In the genomic region with DNA sequence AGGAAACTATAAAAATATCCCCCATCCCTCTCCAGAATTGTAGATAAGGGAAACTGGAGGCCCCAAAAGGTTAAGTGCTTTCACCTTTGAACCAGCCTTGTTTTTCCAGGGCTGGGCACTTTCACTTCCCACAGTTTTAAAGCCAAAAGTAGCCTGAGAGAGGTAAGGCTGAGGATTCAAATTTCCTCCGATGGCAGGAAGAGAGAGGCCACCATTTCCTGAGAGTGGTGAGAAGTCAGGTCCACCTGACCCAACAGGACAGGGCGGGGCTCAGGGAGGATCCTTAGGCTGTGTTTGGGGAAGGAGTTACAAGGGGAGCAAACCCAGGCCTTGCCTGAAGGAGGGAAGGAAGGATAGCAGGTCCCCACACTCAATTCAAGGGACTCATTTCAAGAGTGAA, we compare ENCODE assay signal across 28 cellular contexts. TPM values are rescaled to one million over a fixed set of nuclear protein-coding genes. Genes with fewer than 3 reads are reported as not detected.
DNase-seq lines count a peak whose midpoint lies in the region; ATAC-seq and TF ChIP-seq lines count a peak whose summit lies in the region.
"Had no signal": no experiment of that assay in that cellular context is flagged by ENCODE, and none has a peak within 500 bp of the region (broad histone marks: within the 10 kb centered on the region; RNA-seq: fewer than 3 reads in every experiment).

No MANE protein-coding gene starts in this region.

- H3K4me3 Mint-ChIP-seq in activated CD4-positive, alpha-beta T cell treated with anti-CD3 and anti-CD28 coated beads, Interleukin-2, amount 10 ng/mL, durations not matched to agents 24 days and 14 days, result no peak overlapping the region
- H3K4me3 Mint-ChIP-seq in activated B cell treated with CpG ODN at 0.5 μM for 24 hours, result no peak overlapping the region
- H3K4me3 Mint-ChIP-seq: HFFc6; stimulated activated naive CD8-positive, alpha-beta T cell treated with anti-CD3 and anti-CD28 coated beads, Interleukin-15, amount 100 ng/mL, for 72 hours; WTC11 had no signal

- H3K4me2 ChIP-seq in IMR-90 (ENCODE audit: low read depth, low read length), result no peak overlapping the region
- H3K4me2 ChIP-seq: KMS-11 had no signal

- H3K9ac ChIP-seq in IMR-90 (ENCODE audit: low read depth, low read length), result no peak overlapping the region
- H3K9ac ChIP-seq: KMS-11 had no signal

- H4K5ac ChIP-seq in IMR-90 (ENCODE audit: low read depth, low read length), result no peak overlapping the region

- H3K36me3 Mint-ChIP-seq in activated CD4-positive, alpha-beta T cell treated with anti-CD3 and anti-CD28 coated beads, Interleukin-2, amount 10 ng/mL, durations not matched to agents 24 days and 14 days (ENCODE audit: low read depth), result no peaks in the 10 kb centered on the region
- no peaks in the 10 kb centered on the region for H3K36me3 Mint-ChIP-seq in activated B cell treated with CpG ODN at 0.5 μM for 24 hours (ENCODE audit: low read depth)
- H3K36me3 Mint-ChIP-seq: WTC11 had no signal

- no peak for ATAC-seq in IMR-90 (ENCODE audit: low read depth)
- ATAC-seq in activated B cell treated with CpG ODN at 0.5 μM for 24 hours (ENCODE audit: low read depth), result no peak
- ATAC-seq in HG03139 (IDR thresholded peaks at IDR 0.05; ENCODE audit: unreplicated experiment), result no peak
- ATAC-seq: stimulated activated naive CD8-positive, alpha-beta T cell treated with anti-CD3 and anti-CD28 coated beads, Interleukin-15, amount 100 ng/mL, for 72 hours; WTC11 had no signal

- no peak overlapping the region for H4K91ac ChIP-seq in IMR-90 (ENCODE audit: insufficient read depth, low read depth, low read length)

- H3K27ac Mint-ChIP-seq in activated CD4-positive, alpha-beta T cell treated with anti-CD3 and anti-CD28 coated beads, Interleukin-2, amount 10 ng/mL, durations not matched to agents 24 days and 14 days, result peak overlapping the region; percentile 49
- H3K27ac Mint-ChIP-seq in activated B cell treated with CpG ODN at 0.5 μM for 24 hours, result peak overlapping the region; percentile 35
- H3K27ac Mint-ChIP-seq: activated T-helper 2 cell treated with anti-CD3 and anti-CD28 coated beads, Interferon-gamma antibody, Interleukin-2, Interleukin-4, amounts not matched to agents 10 μg/mL and 5 μg/mL and 100 μg/mL, durations not matched to agents 14 hours and 24 hours and 36 hours; HFFc6; WTC11 had no signal

- no peak overlapping the region for H2BK20ac ChIP-seq in IMR-90 (ENCODE audit: low read depth, low read length)

- POLR2A ChIA-PET in IMR-90 (lab: Charles Lee; ENCODE audit: unreplicated experiment) (no interaction called here), activated B cell treated with CpG ODN at 0.5 μM for 24 hours (lab: Charles Lee) (interaction anchor here (0.8 kb wide), 1 partner anchor 68 kb away, joined by 3 read pairs; no protein-coding TSS in a partner anchor), GM10248 (lab: Yijun Ruan, JAX) (no interaction called here)

- no peak overlapping the region for H3K4me3 ChIP-seq in IMR-90 (ENCODE audit: insufficient read depth, low read depth, low read length)
- H3K4me3 ChIP-seq: adrenal gland, SJSA1, tibial nerve had no signal

- H3K9me3 Mint-ChIP-seq in activated CD4-positive, alpha-beta T cell treated with anti-CD3 and anti-CD28 coated beads, Interleukin-2, amount 10 ng/mL, durations not matched to agents 24 days and 14 days, result no peaks in the 10 kb centered on the region
- no peaks in the 10 kb centered on the region for H3K9me3 Mint-ChIP-seq in activated B cell treated with CpG ODN at 0.5 μM for 24 hours
- H3K9me3 Mint-ChIP-seq: activated T-helper 2 cell treated with anti-CD3 and anti-CD28 coated beads, Interferon-gamma antibody, Interleukin-2, Interleukin-4, amounts not matched to agents 10 μg/mL and 5 μg/mL and 100 μg/mL, durations not matched to agents 14 hours and 24 hours and 36 hours; HFFc6; stimulated activated naive CD8-positive, alpha-beta T cell treated with anti-CD3 and anti-CD28 coated beads, Interleukin-15, amount 100 ng/mL, for 72 hours; WTC11 had no signal

- H3K23ac ChIP-seq in IMR-90 (ENCODE audit: low read depth, low read length), result no peak overlapping the region

- no TSS peak for BruUV-seq in IMR-90 (replicated peaks; lab: Mats Ljungman, UMichigan)

- peaks cover 5% of the 10 kb centered on the region; the same call in 1 of the 2 replicates for H3K27me3 ChIP-seq in IMR-90 (ENCODE audit: control insufficient read depth, insufficient read depth, low read length)
- H3K27me3 ChIP-seq: adrenal gland, brain microvascular endothelial cell, SJSA1, tibial nerve had no signal

- no peaks in the 10 kb centered on the region for H3K36me3 ChIP-seq in IMR-90 (ENCODE audit: control insufficient read depth, insufficient read depth, low read length)
- H3K36me3 ChIP-seq: adrenal gland, brain microvascular endothelial cell, tibial nerve had no signal

- peaks cover 0 to 3% of the 10 kb centered on the region in 2 experiments; a peak in 1 of 4 replicates for H3K79me1 ChIP-seq in IMR-90 (ENCODE audit: low read depth in 1 of 2, low read length in 2 of 2)

- DNase-seq in activated CD4-positive, alpha-beta T cell treated with anti-CD3 and anti-CD28 coated beads, Interleukin-2, amount 10 ng/mL, durations not matched to agents 24 days and 14 days, result no peak
- DNase-seq in activated CD4-positive, alpha-beta T cell treated with anti-CD3 and anti-CD28 coated beads for 48 hours, result no peak
- DNase-seq in IMR-90 (no peak), activated B cell treated with CpG ODN at 0.5 μM for 24 hours (peak; percentile 4), posterior vena cava (ENCODE audit: low spot score) (peak; percentile 22), GM10248 (ENCODE audit: extremely low spot score) (no peak), Ammon's horn (ENCODE audit: low spot score) (no peak)
- DNase-seq: brain microvascular endothelial cell; C1 segment of cervical spinal cord; DND-41; HFFc6; kidney glomerular epithelial cell; mammary epithelial cell; NCI-H1092; NCI-H187 treated with DMSO at 0.1 percent for 48 hours; NCI-H226; nucleus accumbens; stimulated activated CD4-positive, alpha-beta T cell treated with anti-CD3 and anti-CD28 coated beads, Interleukin-12 subunit alpha, Interleukin-12 subunit beta, amount 100 ng/mL, for 4 hours; stimulated activated CD4-positive, alpha-beta T cell treated with anti-CD3 and anti-CD28 coated beads, Interleukin-4, amount 100 ng/mL, for 4 hours; stimulated activated naive CD8-positive, alpha-beta T cell treated with anti-CD3 and anti-CD28 coated beads, Interleukin-15, amount 100 ng/mL, for 72 hours had no signal

- no peak overlapping the region for H3K4ac ChIP-seq in IMR-90 (ENCODE audit: low read depth, low read length)

- H3K4me1 Mint-ChIP-seq in activated CD4-positive, alpha-beta T cell treated with anti-CD3 and anti-CD28 coated beads, Interleukin-2, amount 10 ng/mL, durations not matched to agents 24 days and 14 days, result peaks cover 25% of the 10 kb centered on the region
- H3K4me1 Mint-ChIP-seq in activated B cell treated with CpG ODN at 0.5 μM for 24 hours, result peaks cover 17% of the 10 kb centered on the region

- in situ Hi-C loops in IMR-90 (cut with MboI; ENCODE audit: low sequenced_read_pairs), result no loop called here

- TF ChIP-seq CTCF in IMR-90 (conservative IDR thresholded peaks at IDR 0.05; ENCODE audit: low read depth, low read length), result no peak
- TF ChIP-seq CTCF in activated B cell treated with CpG ODN at 0.5 μM for 24 hours (IDR thresholded peaks at IDR 0.05), result no peak
- TF ChIP-seq CTCF in GM10248 (IDR thresholded peaks at IDR 0.05; ENCODE audit: control extremely low read depth, extremely low read depth, low read depth, missing control alignments), result no peak

- TF ChIP-seq POLR2A in IMR-90 (IDR thresholded peaks at IDR 0.05; ENCODE audit: low read depth, low read length), result no peak

- H2AK9ac ChIP-seq in IMR-90 (replicated peaks; ENCODE audit: low read depth, low read length, poor library complexity), result no peak overlapping the region

- peaks cover 2% of the 10 kb centered on the region; the same call in 1 of the 2 replicates for H3K4me1 ChIP-seq in IMR-90 (ENCODE audit: control insufficient read depth, insufficient read depth, low read length)
- H3K4me1 ChIP-seq: adrenal gland had no signal

- no peak overlapping the region for H3K14ac ChIP-seq in IMR-90 (replicated peaks; ENCODE audit: low read depth, low read length)

- no peak overlapping the region for H2BK5ac ChIP-seq in IMR-90 (ENCODE audit: low read depth, low read length, poor library complexity, severe bottlenecking)

- TF ChIP-seq RAD21 in IMR-90 (IDR thresholded peaks at IDR 0.05; ENCODE audit: low read length), result no peak

- no peaks in the 10 kb centered on the region for H3K9me3 ChIP-seq in IMR-90 (ENCODE audit: control insufficient read depth, insufficient read depth, low read length)
- H3K9me3 ChIP-seq: adrenal gland, SJSA1, tibial nerve had no signal

- dilution Hi-C loops in IMR-90 (cut with HindIII; ENCODE audit: low sequenced_read_pairs, unreplicated experiment), result no loop called here

- no CpG with 5 or more reads among the region's 2 CpGs for WGBS in IMR-90 (ENCODE audit: extremely low coverage in 2 of 2, insufficient read length in 1 of 2), 2 experiments

- no peaks in the 10 kb centered on the region for H4K20me1 ChIP-seq in IMR-90 (ENCODE audit: insufficient read depth, low read length)

- no peak overlapping the region for H3K18ac ChIP-seq in IMR-90 (ENCODE audit: low read depth, low read length)

- H3K56ac ChIP-seq in IMR-90 (ENCODE audit: extremely low read depth, insufficient read depth, low read length), result no peak overlapping the region

- H4K8ac ChIP-seq in IMR-90 (ENCODE audit: low read depth in 2 of 2, low read length in 2 of 2), result no peak overlapping the region

- peak overlapping the region; percentile 29 for H2AFZ ChIP-seq in IMR-90 (replicated peaks; ENCODE audit: low read length, poor library complexity)

- H3K27me3 Mint-ChIP-seq in activated CD4-positive, alpha-beta T cell treated with anti-CD3 and anti-CD28 coated beads, Interleukin-2, amount 10 ng/mL, durations not matched to agents 24 days and 14 days, result peaks cover 2% of the 10 kb centered on the region
- peaks cover 5% of the 10 kb centered on the region for H3K27me3 Mint-ChIP-seq in activated B cell treated with CpG ODN at 0.5 μM for 24 hours
- H3K27me3 Mint-ChIP-seq: stimulated activated naive CD8-positive, alpha-beta T cell treated with anti-CD3 and anti-CD28 coated beads, Interleukin-15, amount 100 ng/mL, for 72 hours had no signal

- no peaks in the 10 kb centered on the region; the same call in 1 of the 2 replicates for H3K9me1 ChIP-seq in IMR-90 (ENCODE audit: insufficient read depth, low read length)

- intact Hi-C loops in activated CD4-positive, alpha-beta T cell treated with anti-CD3 and anti-CD28 coated beads, Interleukin-2, amount 10 ng/mL, durations not matched to agents 24 days and 14 days (cut with micrococcal nuclease), result loop anchor here (10.0 kb wide), 1 partner anchor 225 kb away; the partner anchor contains the start of gene PAIP2B
- intact Hi-C loops in IMR-90 (cut with micrococcal nuclease), result no loop called here
- intact Hi-C loops in activated B cell treated with CpG ODN at 0.5 μM for 24 hours (cut with micrococcal nuclease), result loop anchor here (10.0 kb wide), 1 partner anchor 1085 kb away; the partner anchor contains the start of gene MXD1
- intact Hi-C loops in posterior vena cava (cut with DNase I), result no loop called here

- H2AK5ac ChIP-seq in IMR-90 (ENCODE audit: low read depth, low read length), result no peak overlapping the region

- H2BK15ac ChIP-seq in IMR-90 (ENCODE audit: low read depth, low read length), result no peak overlapping the region

- H3K27ac ChIP-seq in IMR-90 (ENCODE audit: insufficient read depth, low read length), result no peak overlapping the region
- H3K27ac ChIP-seq: adrenal gland, brain microvascular endothelial cell, KMS-11, SJSA1, tibial nerve had no signal

- no peak overlapping the region for H2BK120ac ChIP-seq in IMR-90 (ENCODE audit: low read depth, low read length)

- CTCF ChIA-PET in IMR-90 (lab: Yijun Ruan, JAX), result no interaction called here
- CTCF ChIA-PET in activated B cell treated with CpG ODN at 0.5 μM for 24 hours (lab: Charles Lee), result interaction anchor here (0.7 to 2.2 kb wide), 3 partner anchors 10 to 401 kb away, joined by 3 to 7 read pairs (median 3); no protein-coding TSS in a partner anchor
- CTCF ChIA-PET in GM10248 (lab: Yijun Ruan, JAX), result interaction anchor here (1.0 to 10.1 kb wide), 5 partner anchors 10 to 34 kb away, joined by 3 to 138 read pairs (median 4); partner anchors contain the start of gene ANKRD53

RNA-seq across cellular contexts. Expression of gene TEX261, which starts 4.7 kb away (rescaled TPM):
- total RNA-seq in activated CD4-positive, alpha-beta T cell treated with anti-CD3 and anti-CD28 coated beads, Interleukin-2, amount 10 ng/mL, durations not matched to agents 24 days and 14 days, result 81.7 and 88.8 TPM in 2 replicates
- 26.3 and 31.1 TPM in 2 replicates for total RNA-seq in IMR-90 (2012; rRNA removed)
- polyA plus RNA-seq in IMR-90 (2012; rRNA removed), result 64.7 and 69.8 TPM in 2 replicates
- 200 and 230 TPM in 2 replicates for polyA plus RNA-seq in IMR-90 (2012; cell fraction: cytosol; rRNA removed)
- polyA plus RNA-seq in IMR-90 (2012; cell fraction: nucleus; rRNA removed; ENCODE audit: low replicate concordance), result 58.4 and 142 TPM in 2 replicates
- 46.8 and 54.1 TPM in 2 replicates for total RNA-seq in activated B cell treated with CpG ODN at 0.5 μM for 24 hours
- 10 to 100 TPM; 44.3 to 50.4 TPM for total RNA-seq in posterior vena cava

RNA-seq across cellular contexts. Expression of gene ANKRD53, which starts 20.9 kb away (rescaled TPM):
- not detected in 2 replicates for total RNA-seq in activated CD4-positive, alpha-beta T cell treated with anti-CD3 and anti-CD28 coated beads, Interleukin-2, amount 10 ng/mL, durations not matched to agents 24 days and 14 days
- total RNA-seq in IMR-90 (2012; rRNA removed), result 0.54 and 0.56 TPM in 2 replicates
- 1.0 and 1.2 TPM in 2 replicates for polyA plus RNA-seq in IMR-90 (2012; rRNA removed)
- 1.8 and 2.6 TPM in 2 replicates for polyA plus RNA-seq in IMR-90 (2012; cell fraction: cytosol; rRNA removed)
- 3.3 and 5.0 TPM in 2 replicates for polyA plus RNA-seq in IMR-90 (2012; cell fraction: nucleus; rRNA removed; ENCODE audit: low replicate concordance)
- total RNA-seq in activated B cell treated with CpG ODN at 0.5 μM for 24 hours, result 0.71 and 2.5 TPM in 2 replicates
- 1 to 10 TPM; 1.4 to 2.3 TPM for total RNA-seq in posterior vena cava
- total RNA-seq: activated T-helper 2 cell treated with anti-CD3 and anti-CD28 coated beads, Interferon-gamma antibody, Interleukin-2, Interleukin-4, amounts not matched to agents 10 μg/mL and 5 μg/mL and 100 μg/mL, durations not matched to agents 14 hours and 24 hours and 36 hours; SJSA1; T-helper 2 cell treated with Interferon-gamma antibody and Interleukin-4, amounts not matched to agents 100 ng/mL and 5 ng/mL, for 36 hours had no signal

Comparison
In these comparisons a context has a peak if more than half of its experiments do, and no peak if none do; other contexts are left out.
1. DNase-seq: peak in activated B cell treated with CpG ODN at 0.5 μM for 24 hours (single experiment) and posterior vena cava (single experiment); none in activated CD4-positive, alpha-beta T cell treated with anti-CD3 and anti-CD28 coated beads, Interleukin-2, amount 10 ng/mL, durations not matched to agents 24 days and 14 days (single experiment), activated CD4-positive, alpha-beta T cell treated with anti-CD3 and anti-CD28 coated beads for 48 hours (single experiment), IMR-90 (single experiment), GM10248 (single experiment) and Ammon's horn (single experiment).
2. intact Hi-C loops: an anchor here in activated CD4-positive, alpha-beta T cell treated with anti-CD3 and anti-CD28 coated beads, Interleukin-2, amount 10 ng/mL, durations not matched to agents 24 days and 14 days (10.0 kb wide) and activated B cell treated with CpG ODN at 0.5 μM for 24 hours (10.0 kb wide); none called in IMR-90 and posterior vena cava.